31 cellular contexts compared by ENCODE assay signal in the genomic region with DNA sequence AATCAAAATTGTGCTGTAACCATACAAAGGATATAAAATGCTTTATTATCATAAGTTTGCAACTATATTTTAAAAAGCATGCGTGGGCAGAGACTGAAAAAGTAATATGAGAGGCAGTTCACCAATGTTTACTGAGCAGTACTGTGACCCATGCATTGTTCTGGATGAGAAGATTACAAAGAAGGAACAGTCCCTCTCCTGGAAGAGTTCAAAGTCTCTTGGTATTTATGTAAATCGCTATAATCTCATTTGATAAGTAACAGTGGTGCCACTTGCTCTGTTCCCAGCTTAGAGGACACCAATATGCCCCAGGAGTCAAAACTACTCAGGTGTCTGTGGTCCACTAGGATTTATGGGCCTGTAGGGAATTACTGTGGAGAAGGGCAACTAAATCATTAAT. TPM values are rescaled to one million over a fixed set of nuclear protein-coding genes. Genes with fewer than 3 reads are reported as not detected.
DNase-seq lines count a peak whose midpoint lies in the region; ATAC-seq lines count a peak whose summit lies in the region.
"Had no signal": no experiment of that assay in that cellular context is flagged by ENCODE, and none has a peak within 500 bp of the region (broad histone marks: within the 10 kb centered on the region; RNA-seq: fewer than 3 reads in every experiment).

No MANE protein-coding gene starts in this region.

- peak overlapping the region; percentile 64 for H3K27ac Mint-ChIP-seq in activated T-cell treated with anti-CD3 and anti-CD28 coated beads, Interleukin-2, amount 50 U/mL, for 72 hours
- peak overlapping the region; percentile 35 for H3K27ac Mint-ChIP-seq in stimulated activated memory B cell treated with anti-CD40 and anti-IgM and Interleukin-4, amounts not matched to agents 10 μg/mL and 1 μg/mL and 100 μg/mL, for 72 hours
- H3K27ac Mint-ChIP-seq: activated CD4-positive, alpha-beta memory T cell treated with anti-CD3 and anti-CD28 coated beads, Interleukin-2, amount 10 ng/mL, durations not matched to agents 7 days and 5 days; activated naive CD8-positive, alpha-beta T cell treated with anti-CD3 and anti-CD28 coated beads, Interleukin-2, amount 10 ng/mL, durations not matched to agents 7 days and 5 days; activated T-helper 2 cell treated with anti-CD3 and anti-CD28 coated beads, Interferon-gamma antibody, Interleukin-2, Interleukin-4, amounts not matched to agents 10 μg/mL and 5 μg/mL and 100 μg/mL, durations not matched to agents 14 hours and 24 hours and 36 hours; stimulated activated naive CD8-positive, alpha-beta T cell treated with anti-CD3 and anti-CD28 coated beads, Interleukin-15, Interleukin-2, amounts not matched to agents 100 ng/mL and 50 ng/mL, for 24 hours had no signal

- H3K27me3 Mint-ChIP-seq in activated T-cell treated with anti-CD3 and anti-CD28 coated beads, Interleukin-2, amount 50 U/mL, for 72 hours (ENCODE audit: low read depth), result peaks cover 5% of the 10 kb centered on the region
- peaks cover 18% of the 10 kb centered on the region for H3K27me3 Mint-ChIP-seq in stimulated activated memory B cell treated with anti-CD40 and anti-IgM and Interleukin-4, amounts not matched to agents 10 μg/mL and 1 μg/mL and 100 μg/mL, for 72 hours
- H3K27me3 Mint-ChIP-seq: activated naive CD8-positive, alpha-beta T cell treated with anti-CD3 and anti-CD28 coated beads, Interleukin-2, amount 10 ng/mL, durations not matched to agents 7 days and 5 days had no signal

- H3K9me3 Mint-ChIP-seq in activated T-cell treated with anti-CD3 and anti-CD28 coated beads, Interleukin-2, amount 50 U/mL, for 72 hours, result no peaks in the 10 kb centered on the region
- H3K9me3 Mint-ChIP-seq in stimulated activated memory B cell treated with anti-CD40 and anti-IgM and Interleukin-4, amounts not matched to agents 10 μg/mL and 1 μg/mL and 100 μg/mL, for 72 hours, result no peaks in the 10 kb centered on the region
- H3K9me3 Mint-ChIP-seq: activated CD4-positive, alpha-beta memory T cell treated with anti-CD3 and anti-CD28 coated beads, Interleukin-2, amount 10 ng/mL, durations not matched to agents 7 days and 5 days; activated naive CD8-positive, alpha-beta T cell treated with anti-CD3 and anti-CD28 coated beads, Interleukin-2, amount 10 ng/mL, durations not matched to agents 7 days and 5 days; activated T-helper 2 cell treated with anti-CD3 and anti-CD28 coated beads, Interferon-gamma antibody, Interleukin-2, Interleukin-4, amounts not matched to agents 10 μg/mL and 5 μg/mL and 100 μg/mL, durations not matched to agents 14 hours and 24 hours and 36 hours; H9; stimulated activated naive CD8-positive, alpha-beta T cell treated with anti-CD3 and anti-CD28 coated beads, Interleukin-15, Interleukin-2, amounts not matched to agents 100 ng/mL and 50 ng/mL, for 24 hours had no signal

- H3K36me3 Mint-ChIP-seq in activated T-cell treated with anti-CD3 and anti-CD28 coated beads, Interleukin-2, amount 50 U/mL, for 72 hours (ENCODE audit: insufficient read depth in 2 of 2), result peaks cover 0 to 3% of the 10 kb centered on the region in 2 donors
- H3K36me3 Mint-ChIP-seq in stimulated activated memory B cell treated with anti-CD40 and anti-IgM and Interleukin-4, amounts not matched to agents 10 μg/mL and 1 μg/mL and 100 μg/mL, for 72 hours, result no peaks in the 10 kb centered on the region

- no peak for DNase-seq in activated T-cell treated with anti-CD3 and anti-CD28 coated beads, Interleukin-2, amount 50 U/mL, for 72 hours
- DNase-seq in activated T-cell treated with anti-CD3 and anti-CD28 coated beads, Interleukin-2, amount 50 U/mL, for 48 hours, result no peak
- peak; percentile 10 for DNase-seq in OCI-M1 (lab: John Stamatoyannopoulos, UW)
- DNase-seq in left colon, result no peak
- DNase-seq in DMS 273 (lab: John Stamatoyannopoulos, UW; ENCODE audit: unreplicated experiment), result no peak
- no peak for DNase-seq in hepatic stellate cell (ENCODE audit: low spot score)
- DNase-seq: activated CD4-positive, alpha-beta memory T cell treated with anti-CD3 and anti-CD28 coated beads, Interleukin-2, amount 10 ng/mL, durations not matched to agents 7 days and 5 days; activated CD8-positive, alpha-beta memory T cell treated with anti-CD3 and anti-CD28 coated beads, Interleukin-2, amount 50 U/mL, for 4 hours; activated naive CD8-positive, alpha-beta T cell treated with anti-CD3 and anti-CD28 coated beads, Interleukin-2, amount 10 ng/mL, durations not matched to agents 7 days and 5 days; BE2C; cortex of kidney; DMS79; effector memory CD4-positive, alpha-beta T cell; H9; KG1; left ventricle myocardium inferior; MG63; naive thymus-derived CD4-positive, alpha-beta T cell; NCI-H1105; NCI-H187; NCI-H2171; NK-92 treated with Interleukin-12 subunit alpha and Interleukin-12 subunit beta, amount 100 ng/mL, for 24 hours; retina; SHP77; spleen; stimulated activated CD4-positive, alpha-beta T cell treated with anti-CD3 and anti-CD28 coated beads, Interleukin-2, amount 100 ng/mL, for 24 hours; uterus had no signal

- no peak overlapping the region for H3K4me3 Mint-ChIP-seq in activated T-cell treated with anti-CD3 and anti-CD28 coated beads, Interleukin-2, amount 50 U/mL, for 72 hours
- H3K4me3 Mint-ChIP-seq in stimulated activated memory B cell treated with anti-CD40 and anti-IgM and Interleukin-4, amounts not matched to agents 10 μg/mL and 1 μg/mL and 100 μg/mL, for 72 hours, result no peak overlapping the region
- H3K4me3 Mint-ChIP-seq: activated CD4-positive, alpha-beta memory T cell treated with anti-CD3 and anti-CD28 coated beads, Interleukin-2, amount 10 ng/mL, durations not matched to agents 7 days and 5 days; activated naive CD8-positive, alpha-beta T cell treated with anti-CD3 and anti-CD28 coated beads, Interleukin-2, amount 10 ng/mL, durations not matched to agents 7 days and 5 days; H9; stimulated activated naive CD8-positive, alpha-beta T cell treated with anti-CD3 and anti-CD28 coated beads, Interleukin-15, Interleukin-2, amounts not matched to agents 100 ng/mL and 50 ng/mL, for 24 hours had no signal

- H3K4me1 Mint-ChIP-seq in activated T-cell treated with anti-CD3 and anti-CD28 coated beads, Interleukin-2, amount 50 U/mL, for 72 hours (ENCODE audit: low read depth), result peaks cover 45% of the 10 kb centered on the region
- peaks cover 16% of the 10 kb centered on the region for H3K4me1 Mint-ChIP-seq in stimulated activated memory B cell treated with anti-CD40 and anti-IgM and Interleukin-4, amounts not matched to agents 10 μg/mL and 1 μg/mL and 100 μg/mL, for 72 hours

- intact Hi-C loops in left colon (cut with DNase I, micrococcal nuclease), result no loop called here

- ATAC-seq in activated T-cell treated with anti-CD3 and anti-CD28 coated beads, Interleukin-2, amount 50 U/mL, for 72 hours (replicated peaks in 1 of 2), result no peak
- ATAC-seq in left colon (peak; percentile 70), GM19324 (IDR thresholded peaks at IDR 0.05; ENCODE audit: low FRiP score, unreplicated experiment) (no peak)
- no peak for ATAC-seq in stimulated activated memory B cell treated with anti-CD40 and anti-IgM and Interleukin-4, amounts not matched to agents 10 μg/mL and 1 μg/mL and 100 μg/mL, for 72 hours
- ATAC-seq: naive thymus-derived CD4-positive, alpha-beta T cell had no signal

RNA-seq across cellular contexts. Expression of a gene that starts 2.1 kb away (rescaled TPM):
- total RNA-seq in activated T-cell treated with anti-CD3 and anti-CD28 coated beads, Interleukin-2, amount 50 U/mL, for 72 hours, result 10 to 100 TPM; 37.4 to 39.5 TPM
- 100 to 1,000 TPM; 139 to 144 TPM for total RNA-seq in left colon
